In genomic region chr12:71972441-71973074, GRCh38 we compare ENCODE assay signal across 22 cellular contexts. TPM values are rescaled to one million over a fixed set of nuclear protein-coding genes. Genes with fewer than 3 reads are reported as not detected.
DNase-seq lines count a peak whose midpoint lies in the region; ATAC-seq, FAIRE-seq and TF ChIP-seq lines count a peak whose summit lies in the region.
"Had no signal": no experiment of that assay in that cellular context is flagged by ENCODE, and none has a peak within 500 bp of the region (broad histone marks: within the 10 kb centered on the region; RNA-seq: fewer than 3 reads in every experiment).

No MANE protein-coding gene starts in this region.

- peak; percentile 35 to 67 (median 42) for DNase-seq in NCI-H1417 (lab: John Stamatoyannopoulos, UW)
- no peak for DNase-seq in NCI-H1417 treated with DMSO at 0.1 percent for 48 hours (lab: John Stamatoyannopoulos, UW)
- DNase-seq in OCI-LY7 (ENCODE audit: low spot score) = peak; percentile 2
- no peak for DNase-seq in HepG2 (ENCODE audit: low spot score)
- no peak for DNase-seq in kidney glomerular epithelial cell (lab: John Stamatoyannopoulos, UW)
- DNase-seq in BE2C = no peak
- no peak for DNase-seq in DMS 273 (lab: John Stamatoyannopoulos, UW; ENCODE audit: unreplicated experiment)
- DNase-seq: 8988T; activated CD4-positive, alpha-beta T cell treated with anti-CD3 and anti-CD28 coated beads for 36 hours; foreskin fibroblast; islet precursor cell; Kasumi-1; NCI-H1092 treated with DMSO at 0.1 percent for 48 hours; NCI-H446; upper lobe of left lung had no signal

- H3K36me3 ChIP-seq in HUES48 (ENCODE audit: control insufficient read depth, insufficient read depth, low read length) (no peaks in the 10 kb centered on the region), OCI-LY7 (ENCODE audit: insufficient read depth, low read length) (no peaks in the 10 kb centered on the region), HepG2 (replicated peaks in 1 of 2; ENCODE audit: control insufficient read depth in 1 of 2, insufficient read depth in 2 of 2, low read length in 2 of 2) (no peaks in the 10 kb centered on the region), BE2C (no peaks in the 10 kb centered on the region)
- H3K36me3 ChIP-seq: ascending aorta, upper lobe of left lung had no signal

- H3K9me2 ChIP-seq in OCI-LY7 (ENCODE audit: insufficient read depth, low read length) = no peaks in the 10 kb centered on the region

- no peak for TF ChIP-seq POLR2A in HepG2 (IDR thresholded peaks at IDR 0.05; ENCODE audit: insufficient read depth in 1 of 2, low read depth in 2 of 2, low read length in 2 of 2)

- CTCF ChIA-PET in OCI-LY7 (lab: Charles Lee; ENCODE audit: unreplicated experiment) = no interaction called here
- CTCF ChIA-PET in HepG2 (lab: Yijun Ruan, JAX; ENCODE audit: low intra/inter-chr PET ratio, low total read pairs) = no interaction called here

- H3K79me2 ChIP-seq in OCI-LY7 (ENCODE audit: insufficient read depth, low read depth, low read length) (no peaks in the 10 kb centered on the region), HepG2 (ENCODE audit: insufficient read depth, low read length) (no peaks in the 10 kb centered on the region)

- FAIRE-seq in HepG2 (lab: Jason Lieb, UNC) = no peak
- FAIRE-seq: G401.6, TTC549 had no signal

- no peak for TF ChIP-seq CTCF in OCI-LY7 (conservative IDR thresholded peaks at IDR 0.05; ENCODE audit: low read length)
- TF ChIP-seq CTCF in HepG2 (CRISPR knock-in tag; IDR thresholded peaks at IDR 0.05) = no peak
- TF ChIP-seq CTCF in BE2C (IDR thresholded peaks at IDR 0.05; ENCODE audit: low read depth, low read length) = no peak

- in situ Hi-C loops in HepG2 (cut with HindIII; ENCODE audit: extremely low pct_ligation_motif_present, low pct_unique_long_range_greater_than_20kb) = no loop called here

- no peak for TF ChIP-seq EP300 in HepG2 (IDR thresholded peaks at IDR 0.05; ENCODE audit: low read depth in 2 of 2, low read length in 2 of 2)
- no peak for TF ChIP-seq EP300 in HepG2 (CRISPR knock-in tag; IDR thresholded peaks at IDR 0.05; ENCODE audit: borderline replicate concordance)

- H3K4me2 ChIP-seq in OCI-LY7 (ENCODE audit: low read length) = no peak overlapping the region
- no peak overlapping the region for H3K4me2 ChIP-seq in HepG2 (ENCODE audit: low read depth, low read length)

- BruUV-seq in OCI-LY7 (replicated peaks; lab: Mats Ljungman, UMichigan) (no TSS peak), HepG2 (replicated peaks; lab: Mats Ljungman, UMichigan) (no TSS peak)

- POLR2A ChIA-PET in OCI-LY7 (lab: Charles Lee) (no interaction called here), HepG2 (lab: Yijun Ruan, JAX) (no interaction called here)

- H4K20me1 ChIP-seq in OCI-LY7 (ENCODE audit: insufficient read depth, low read length) (no peaks in the 10 kb centered on the region), HepG2 (ENCODE audit: insufficient read depth, low read length) (no peaks in the 10 kb centered on the region)

- H3K27ac ChIP-seq in HUES48 (ENCODE audit: low read depth, low read length) = peak overlapping the region; percentile 14
- H3K27ac ChIP-seq in OCI-LY7 (ENCODE audit: low read depth, low read length, poor library complexity, severe bottlenecking) = no peak overlapping the region
- H3K27ac ChIP-seq in HepG2 (ENCODE audit: extremely low read length, insufficient read depth, low read length) = no peak overlapping the region
- H3K27ac ChIP-seq: ascending aorta, epithelial cell of prostate, upper lobe of left lung had no signal

- H3K9me3 ChIP-seq in HUES48 (ENCODE audit: control insufficient read depth, insufficient read depth, low read length) = no peaks in the 10 kb centered on the region
- H3K9me3 ChIP-seq in OCI-LY7 (ENCODE audit: low read length) = no peaks in the 10 kb centered on the region
- H3K9me3 ChIP-seq in HepG2 (ENCODE audit: low read length) = no peaks in the 10 kb centered on the region
- H3K9me3 ChIP-seq in BE2C = no peaks in the 10 kb centered on the region
- H3K9me3 ChIP-seq: ascending aorta, upper lobe of left lung had no signal

- H3K4me1 ChIP-seq in HUES48 (ENCODE audit: control insufficient read depth, insufficient read depth, low read length) (peaks cover 9% of the 10 kb centered on the region), OCI-LY7 (ENCODE audit: insufficient read depth, low read length, poor library complexity, severe bottlenecking) (no peaks in the 10 kb centered on the region), HepG2 (ENCODE audit: insufficient read depth, low read length) (no peaks in the 10 kb centered on the region), BE2C (no peaks in the 10 kb centered on the region)
- H3K4me1 ChIP-seq: ascending aorta, upper lobe of left lung had no signal

- H3K4me3 ChIP-seq in HUES48 (ENCODE audit: low read depth, low read length) (no peak overlapping the region), OCI-LY7 (ENCODE audit: low read depth, low read length, poor library complexity, severe bottlenecking) (no peak overlapping the region), HepG2 (replicated peaks in 1 of 3; ENCODE audit: insufficient read depth in 1 of 3, low read depth in 2 of 3, low read length in 3 of 3) (no peak overlapping the region), BE2C (ENCODE audit: low read depth, low read length) (no peak overlapping the region)
- H3K4me3 ChIP-seq: ascending aorta, upper lobe of left lung had no signal

- H3K27me3 ChIP-seq in HUES48 (ENCODE audit: control insufficient read depth, insufficient read depth, low read length) = no peaks in the 10 kb centered on the region
- peaks cover 0 to 15% of the 10 kb centered on the region in 2 experiments; a peak in 2 of 5 replicates for H3K27me3 ChIP-seq in HepG2 (ENCODE audit: control insufficient read depth in 1 of 2, insufficient read depth in 2 of 2, low read length in 2 of 2)
- peaks cover 26% of the 10 kb centered on the region for H3K27me3 ChIP-seq in BE2C
- H3K27me3 ChIP-seq: ascending aorta, upper lobe of left lung had no signal

- no peak for ATAC-seq in HepG2

- TF ChIP-seq RAD21 in HepG2 (CRISPR knock-in tag; IDR thresholded peaks at IDR 0.05) = no peak

- H2AFZ ChIP-seq in OCI-LY7 (ENCODE audit: low read length) (no peak overlapping the region), HepG2 (ENCODE audit: low read length) (no peak overlapping the region)

- WGBS in HepG2 (ENCODE audit: low lambda C conversion rate) = 8% methylated on average over 4 of the region's 4 CpGs

- H3K9ac ChIP-seq in HUES48 (ENCODE audit: low read depth, low read length) (no peak overlapping the region), HepG2 (ENCODE audit: insufficient read depth, low read depth, low read length) (no peak overlapping the region)

- intact Hi-C loops in OCI-LY7 (cut with micrococcal nuclease; ENCODE audit: unreplicated experiment) = no loop called here
- intact Hi-C loops in HepG2 (cut with micrococcal nuclease; ENCODE audit: unreplicated experiment) = no loop called here

TF ChIP-seq in HepG2, 621 proteins besides CTCF, POLR2A, EP300 and RAD21:
- TF ChIP-seq LCORL (IDR thresholded peaks at IDR 0.05) (peak; percentile 72; the same call in 1 of the 2 replicates), LCORL (CRISPR knock-in tag; IDR thresholded peaks at IDR 0.05) (no peak), USF2 (IDR thresholded peaks at IDR 0.05; ENCODE audit: low read depth, low read length) (no peak), USF2 (CRISPR knock-in tag; IDR thresholded peaks at IDR 0.05; ENCODE audit: borderline replicate concordance) (no peak)

RNA-seq across cellular contexts. Expression of gene TPH2, which starts 33.9 kb away (rescaled TPM):
- total RNA-seq in OCI-LY7 (2014; rRNA removed; shearing (Covaris generic)) = not detected in 2 replicates
- not detected in 2 replicates for total RNA-seq in OCI-LY7 (2022)
- not detected in 2 replicates for total RNA-seq in HepG2 (2016; rRNA removed; fragmentation: Illumina TruSeq; extraction: Trizol)
- total RNA-seq in HepG2 (2016; cell fraction: cytosol; rRNA removed; fragmentation: Illumina TruSeq; extraction: Trizol; ENCODE audit: low read depth) = not detected in 2 replicates
- total RNA-seq in HepG2 (2016; cell fraction: insoluble cytoplasmic fraction; rRNA removed; fragmentation: Illumina TruSeq; extraction: Trizol) = not detected in 2 replicates
- total RNA-seq in HepG2 (2016; cell fraction: membrane; rRNA removed; fragmentation: Illumina TruSeq; extraction: Trizol) = not detected in 2 replicates
- not detected in 2 replicates for total RNA-seq in HepG2 (2016; cell fraction: nucleus; rRNA removed; fragmentation: Illumina TruSeq; extraction: Trizol)
- not detected in 2 replicates for polyA plus RNA-seq in HepG2 (2011; rRNA removed)
- not detected in 2 replicates for polyA plus RNA-seq in HepG2 (2011; cell fraction: cytosol; rRNA removed)
- polyA plus RNA-seq in HepG2 (2011; cell fraction: nucleus; rRNA removed) = not detected in 2 replicates
- not detected in 2 replicates for polyA plus RNA-seq in HepG2 (2012)
- polyA plus RNA-seq in HepG2 (2016; cell fraction: cytosol; fragmentation: Illumina TruSeq; extraction: Trizol; ENCODE audit: low read depth) = 0.14 TPM in 1 of 2 replicates, not detected in the other
- not detected in 2 replicates for polyA plus RNA-seq in HepG2 (2016; cell fraction: insoluble cytoplasmic fraction; fragmentation: Illumina TruSeq; extraction: Trizol; ENCODE audit: low read depth)
- not detected in 2 replicates for polyA plus RNA-seq in HepG2 (2016; cell fraction: membrane; fragmentation: Illumina TruSeq; extraction: Trizol; ENCODE audit: low read depth)
- not detected in 2 replicates for polyA plus RNA-seq in HepG2 (2016; cell fraction: nucleus; fragmentation: Illumina TruSeq; extraction: Trizol; ENCODE audit: insufficient read depth, low read depth)
- not detected in 2 replicates for polyA minus RNA-seq in HepG2 (2011; rRNA and poly(A)+ RNA removed; ENCODE audit: low replicate concordance)
- not detected in 2 replicates for polyA minus RNA-seq in HepG2 (2011; cell fraction: cytosol; rRNA and poly(A)+ RNA removed)
- not detected in 2 replicates for polyA minus RNA-seq in HepG2 (2011; cell fraction: nucleus; rRNA and poly(A)+ RNA removed)
- not detected for polyA plus RNA-seq in BE2C (2012; ENCODE audit: insufficient read depth, insufficient read length, low read depth)
- total RNA-seq: activated CD4-positive, alpha-beta T cell treated with anti-CD3 and anti-CD28 coated beads for 36 hours; ascending aorta; omental fat pad had no signal
- polyA plus RNA-seq: BJ had no signal

Comparison
In these comparisons a context has a peak if more than half of its experiments do, and no peak if none do; other contexts are left out.
1. DNase-seq: peak in NCI-H1417 (3 of 3) and OCI-LY7 (single experiment); none in NCI-H1417 treated with DMSO at 0.1 percent for 48 hours (single experiment), HepG2 (single experiment), kidney glomerular epithelial cell (single experiment), BE2C (single experiment) and DMS 273 (single experiment).